Comparison of ENCODE assay signal across 9 cellular contexts in genomic region chr19:39677931-39678889, GRCh38.
DNase-seq lines count a peak whose midpoint lies in the region; TF ChIP-seq lines count a peak whose summit lies in the region.
"Had no signal": no experiment of that assay in that cellular context is flagged by ENCODE, and none has a peak within 500 bp of the region (broad histone marks: within the 10 kb centered on the region; RNA-seq: fewer than 3 reads in every experiment).

No MANE protein-coding gene starts in this region.

- peak overlapping the region; percentile 73 for H2AFZ ChIP-seq in parathyroid adenoma

- H3K9me3 ChIP-seq in adipocyte (ENCODE audit: control insufficient read depth, low read length) (no peaks in the 10 kb centered on the region), parathyroid adenoma (ENCODE audit: control insufficient read depth, low read length) (no peaks in the 10 kb centered on the region), tibial artery (no peaks in the 10 kb centered on the region)

- H3K36me3 ChIP-seq in adipocyte (ENCODE audit: control insufficient read depth, insufficient read depth, low read length, severe bottlenecking) (no peaks in the 10 kb centered on the region), parathyroid adenoma (ENCODE audit: control insufficient read depth, insufficient read depth, low read length) (no peaks in the 10 kb centered on the region), tibial artery (no peaks in the 10 kb centered on the region)
- H3K36me3 ChIP-seq: brain microvascular endothelial cell had no signal

- H3K79me2 ChIP-seq in parathyroid adenoma = no peaks in the 10 kb centered on the region

- H3K4me3 ChIP-seq in adipocyte (ENCODE audit: low read length) (peak overlapping the region; percentile 55), parathyroid adenoma (ENCODE audit: low read depth, low read length) (no peak overlapping the region), tibial artery (no peak overlapping the region)

- DNase-seq in NCI-H345 (lab: John Stamatoyannopoulos, UW) = peak; percentile 48
- no peak for DNase-seq in NCI-H345 treated with DMSO at 0.1 percent for 48 hours (lab: John Stamatoyannopoulos, UW; ENCODE audit: unreplicated experiment)
- peak; percentile 72 for DNase-seq in NCI-H2029 treated with DMSO at 0.1 percent for 48 hours (lab: John Stamatoyannopoulos, UW)
- DNase-seq in adipocyte (ENCODE audit: low read depth) = no peak
- DNase-seq in NCI-H2081 (lab: John Stamatoyannopoulos, UW) = no peak
- no peak for DNase-seq in tibial artery
- no peak for DNase-seq in HCEC 1CT
- DNase-seq: brain microvascular endothelial cell had no signal

- intact Hi-C loops in tibial artery (cut with DNase I; ENCODE audit: low total_unique reads) = no loop called here

- TF ChIP-seq CTCF in parathyroid adenoma (IDR thresholded peaks at IDR 0.05) (no peak), tibial artery (IDR thresholded peaks at IDR 0.05) (no peak)

- H3K9ac ChIP-seq in adipocyte (ENCODE audit: low read length) = peak overlapping the region; percentile 61
- H3K9ac ChIP-seq in parathyroid adenoma = no peak overlapping the region

- peaks cover under 1% of the 10 kb centered on the region for H3K27me3 ChIP-seq in adipocyte (replicated peaks; ENCODE audit: control insufficient read depth, insufficient read depth, low read length)
- H3K27me3 ChIP-seq in parathyroid adenoma (ENCODE audit: control insufficient read depth, insufficient read depth, low read length) = no peaks in the 10 kb centered on the region
- H3K27me3 ChIP-seq in tibial artery = no peaks in the 10 kb centered on the region
- H3K27me3 ChIP-seq: brain microvascular endothelial cell had no signal

- H3K27ac ChIP-seq in parathyroid adenoma = peak overlapping the region; percentile 73
- H3K27ac ChIP-seq in tibial artery = no peak overlapping the region
- H3K27ac ChIP-seq: brain microvascular endothelial cell had no signal

- peak overlapping the region; percentile 0 for H3K4me2 ChIP-seq in parathyroid adenoma (ENCODE audit: low read length)

- peaks cover 22% of the 10 kb centered on the region for H3K4me1 ChIP-seq in adipocyte (ENCODE audit: control insufficient read depth, insufficient read depth, low read length)
- peaks cover 21% of the 10 kb centered on the region for H3K4me1 ChIP-seq in parathyroid adenoma
- H3K4me1 ChIP-seq in tibial artery = peaks cover 0 to 4% (median 0%) of the 10 kb centered on the region in 4 donors

Comparison
In these comparisons a context has a peak if more than half of its experiments do, and no peak if none do; other contexts are left out.
1. DNase-seq: peak in NCI-H345 (single experiment) and NCI-H2029 treated with DMSO at 0.1 percent for 48 hours (single experiment); none in NCI-H345 treated with DMSO at 0.1 percent for 48 hours (single experiment), adipocyte (single experiment), NCI-H2081 (0 of 2), tibial artery (0 of 2) and HCEC 1CT (single experiment).